8 cellular contexts compared by ENCODE assay signal in genomic region chr16:1823821-1824220, GRCh38. TPM values are rescaled to one million over a fixed set of nuclear protein-coding genes. Genes with fewer than 3 reads are reported as not detected.
DNase-seq lines count a peak whose midpoint lies in the region; ATAC-seq and TF ChIP-seq lines count a peak whose summit lies in the region.

No MANE protein-coding gene starts in this region.

- no peak overlapping the region for H3K4me3 ChIP-seq in AG04450 (ENCODE audit: low read depth, low read length)

- POLR2A ChIA-PET in AG04450 (lab: Yijun Ruan, JAX), result interaction anchor here (1.5 kb wide), 1 partner anchor 41 kb away, joined by 5 read pairs; the partner anchor contains the start of genes NUBP2 and SPSB3

- TF ChIP-seq CTCF in AG04450 (IDR thresholded peaks at IDR 0.05; ENCODE audit: low read depth, low read length) (peak; percentile 35), GM12873 (IDR thresholded peaks at IDR 0.05; ENCODE audit: insufficient read depth, low read depth, low read length, missing control alignments) (peak; percentile 31)

- in situ Hi-C loops in SK-MEL-5 (cut with HindIII; ENCODE audit: low pct_unique_long_range_greater_than_20kb, low sequenced_read_pairs), result no loop called here

- no peaks in the 10 kb centered on the region for H3K27me3 ChIP-seq in AG04450 (ENCODE audit: control insufficient read depth, insufficient read depth, low read length)

- peak; percentile 21 for DNase-seq in AG04450 (ENCODE audit: low read depth, low spot score)
- DNase-seq in SK-MEL-5 (ENCODE audit: low read depth, low spot score), result peak; percentile 60
- peak; percentile 16 for DNase-seq in fibroblast of the conjunctiva (ENCODE audit: low read depth)
- no peak for DNase-seq in COLO829 (ENCODE audit: low spot score)

- CTCF ChIA-PET in AG04450 (lab: Charles Lee), result interaction anchor here (0.6 to 1.1 kb wide), 7 partner anchors 10 to 183 kb away, joined by 3 to 9 read pairs (median 4); no protein-coding TSS in a partner anchor

- peaks cover 3% of the 10 kb centered on the region; the same call in 1 of the 2 replicates for H3K9me3 ChIP-seq in AG04450 (ENCODE audit: control insufficient read depth, insufficient read depth, low read length)

- ATAC-seq in HG03139 (IDR thresholded peaks at IDR 0.05; ENCODE audit: unreplicated experiment) (no peak), GM19455 (IDR thresholded peaks at IDR 0.05; ENCODE audit: unreplicated experiment) (no peak), GM19452 (IDR thresholded peaks at IDR 0.05; ENCODE audit: unreplicated experiment) (no peak)

- no peak overlapping the region for H3K27ac ChIP-seq in AG04450 (ENCODE audit: low read depth, low read length)

RNA-seq across cellular contexts. Expression of gene HAGH, which starts 2.8 kb away (rescaled TPM):
- 11.8 and 16.2 TPM in 2 replicates for polyA plus RNA-seq in AG04450 (2011; rRNA removed)
- 12.9 and 13.7 TPM in 2 replicates for polyA minus RNA-seq in AG04450 (2011; rRNA and poly(A)+ RNA removed)
- 41.3 and 50.9 TPM in 2 replicates for total RNA-seq in SK-MEL-5 (2014; rRNA removed; shearing (Covaris generic))
- polyA plus RNA-seq in SK-MEL-5 (2015; cell fraction: cytosol; rRNA removed), result 86.2 and 109 TPM in 2 replicates
- polyA plus RNA-seq in SK-MEL-5 (2015; cell fraction: nucleus; rRNA removed), result 45.1 and 55.2 TPM in 2 replicates

RNA-seq across cellular contexts. Expression of gene FAHD1, which starts 3.2 kb away (rescaled TPM):
- 35.2 and 45.4 TPM in 2 replicates for polyA plus RNA-seq in AG04450 (2011; rRNA removed)
- polyA minus RNA-seq in AG04450 (2011; rRNA and poly(A)+ RNA removed), result 17.8 and 18.3 TPM in 2 replicates
- 75.3 and 96.5 TPM in 2 replicates for total RNA-seq in SK-MEL-5 (2014; rRNA removed; shearing (Covaris generic))
- 76.7 and 102 TPM in 2 replicates for polyA plus RNA-seq in SK-MEL-5 (2015; cell fraction: cytosol; rRNA removed)
- 20.3 and 31.1 TPM in 2 replicates for polyA plus RNA-seq in SK-MEL-5 (2015; cell fraction: nucleus; rRNA removed)

RNA-seq across cellular contexts. Expression of gene IGFALS, which starts 30.3 kb away (rescaled TPM):
- polyA plus RNA-seq in AG04450 (2011; rRNA removed), result not detected in 2 replicates
- not detected in 2 replicates for polyA minus RNA-seq in AG04450 (2011; rRNA and poly(A)+ RNA removed)
- total RNA-seq in SK-MEL-5 (2014; rRNA removed; shearing (Covaris generic)), result not detected in 2 replicates
- not detected in 2 replicates for polyA plus RNA-seq in SK-MEL-5 (2015; cell fraction: cytosol; rRNA removed)
- not detected in 2 replicates for polyA plus RNA-seq in SK-MEL-5 (2015; cell fraction: nucleus; rRNA removed)

RNA-seq across cellular contexts. Expression of gene NUBP2, which starts 41.1 kb away (rescaled TPM):
- 20.0 and 29.2 TPM in 2 replicates for polyA plus RNA-seq in AG04450 (2011; rRNA removed)
- polyA minus RNA-seq in AG04450 (2011; rRNA and poly(A)+ RNA removed), result 6.0 and 6.4 TPM in 2 replicates
- 57.9 and 58.1 TPM in 2 replicates for total RNA-seq in SK-MEL-5 (2014; rRNA removed; shearing (Covaris generic))
- 90.2 and 102 TPM in 2 replicates for polyA plus RNA-seq in SK-MEL-5 (2015; cell fraction: cytosol; rRNA removed)
- 69.8 and 94.8 TPM in 2 replicates for polyA plus RNA-seq in SK-MEL-5 (2015; cell fraction: nucleus; rRNA removed)

RNA-seq across cellular contexts. Expression of gene SPSB3, which starts 41.5 kb away (rescaled TPM):
- polyA plus RNA-seq in AG04450 (2011; rRNA removed), result 11.0 and 13.3 TPM in 2 replicates
- 8.1 and 8.4 TPM in 2 replicates for polyA minus RNA-seq in AG04450 (2011; rRNA and poly(A)+ RNA removed)
- total RNA-seq in SK-MEL-5 (2014; rRNA removed; shearing (Covaris generic)), result 12.8 and 13.1 TPM in 2 replicates
- polyA plus RNA-seq in SK-MEL-5 (2015; cell fraction: cytosol; rRNA removed), result 15.8 and 18.7 TPM in 2 replicates
- 98.7 and 160 TPM in 2 replicates for polyA plus RNA-seq in SK-MEL-5 (2015; cell fraction: nucleus; rRNA removed)
